8 cellular contexts compared by ENCODE assay signal in genomic region chr7:35035511-35035921, GRCh38. TPM values are rescaled to one million over a fixed set of nuclear protein-coding genes. Genes with fewer than 3 reads are reported as not detected.
A peak's percentile ranks its signal among the peaks of the same experiment; 100 is the strongest.
DNase-seq lines count a peak whose midpoint lies in the region; ATAC-seq, FAIRE-seq and TF ChIP-seq lines count a peak whose summit lies in the region.

No MANE protein-coding gene starts in this region.

- H3K27me3 Mint-ChIP-seq in Calu3 (ENCODE audit: unreplicated experiment) (no peaks in the 10 kb centered on the region), endothelial cell (ENCODE audit: unreplicated experiment) (peaks cover 4% of the 10 kb centered on the region), neural progenitor cell (ENCODE audit: insufficient read depth, low read depth) (peaks cover 10% of the 10 kb centered on the region)

- H3K9me3 Mint-ChIP-seq in Calu3 (ENCODE audit: low read depth, unreplicated experiment) (peaks cover 9% of the 10 kb centered on the region), endothelial cell (ENCODE audit: unreplicated experiment) (no peaks in the 10 kb centered on the region), neural progenitor cell (peaks cover 6% of the 10 kb centered on the region)

- H3K9ac ChIP-seq in neural progenitor cell: no peak overlapping the region

- H3F3A ChIP-seq in neural progenitor cell (ENCODE audit: low read depth): peaks cover 17% of the 10 kb centered on the region

- H3K4me1 Mint-ChIP-seq in Calu3 (ENCODE audit: low read depth, unreplicated experiment) (peaks cover 57% of the 10 kb centered on the region), endothelial cell (ENCODE audit: unreplicated experiment) (peaks cover 31% of the 10 kb centered on the region), neural progenitor cell (peaks cover 32% of the 10 kb centered on the region)

- H3K27me3 ChIP-seq in neural progenitor cell: no peaks in the 10 kb centered on the region

- peak overlapping the region; percentile 74 for H3K4me3 ChIP-seq in neural progenitor cell

- peaks cover 47% of the 10 kb centered on the region for H4K20me1 ChIP-seq in neural progenitor cell (ENCODE audit: low read depth)

- no peak overlapping the region for H2AFZ ChIP-seq in neural progenitor cell (replicated peaks)

- no peak for ATAC-seq in GM21447 (IDR thresholded peaks at IDR 0.05; ENCODE audit: unreplicated experiment)

- H3K9me3 ChIP-seq in neural progenitor cell (ENCODE audit: low read depth): no peaks in the 10 kb centered on the region

- peak overlapping the region; percentile 60 for H3K27ac Mint-ChIP-seq in Calu3 (ENCODE audit: unreplicated experiment)
- H3K27ac Mint-ChIP-seq in endothelial cell (ENCODE audit: unreplicated experiment): peak overlapping the region; percentile 5
- peak overlapping the region; percentile 31 for H3K27ac Mint-ChIP-seq in neural progenitor cell

- H3K79me2 ChIP-seq in neural progenitor cell (ENCODE audit: low read depth): peaks cover 59% of the 10 kb centered on the region

- CTCF ChIA-PET in Calu3 (lab: Charles Lee): interaction anchor here (0.6 to 1.7 kb wide), 19 partner anchors 9 to 1053 kb away, joined by 3 to 22 read pairs (median 6); no protein-coding TSS in a partner anchor

- H3K27ac ChIP-seq in VCaP (no peak overlapping the region), neural progenitor cell (no peak overlapping the region)

- peak; percentile 68 for DNase-seq in Calu3
- no peak for DNase-seq in GM19239 (ENCODE audit: insufficient read length, low spot score)
- DNase-seq in M059J (ENCODE audit: low read depth): peak; percentile 75
- no peak for DNase-seq in endothelial cell (ENCODE audit: low spot score)
- peak; percentile 68 for DNase-seq in neural progenitor cell (ENCODE audit: low spot score)
- no peak for DNase-seq in NCI-H1930 (lab: John Stamatoyannopoulos, UW)

- peaks cover 16% of the 10 kb centered on the region for H3K4me1 ChIP-seq in neural progenitor cell

- no peaks in the 10 kb centered on the region for H3K36me3 ChIP-seq in neural progenitor cell

- FAIRE-seq in GM19239 (lab: Jason Lieb, UNC): peak; percentile 93

- BruUV-seq in Calu3 (replicated peaks; lab: Mats Ljungman, UMichigan): no TSS peak

- no peak for TF ChIP-seq CTCF in Calu3 (IDR thresholded peaks at IDR 0.05; ENCODE audit: unreplicated experiment)
- peak; percentile 50 for TF ChIP-seq CTCF in VCaP (conservative IDR thresholded peaks at IDR 0.05)
- no peak for TF ChIP-seq CTCF in endothelial cell (IDR thresholded peaks at IDR 0.05; ENCODE audit: unreplicated experiment)
- peak; percentile 16 for TF ChIP-seq CTCF in neural progenitor cell (IDR thresholded peaks at IDR 0.05)

- peaks cover 34% of the 10 kb centered on the region for H3K36me3 Mint-ChIP-seq in Calu3 (ENCODE audit: insufficient read depth, unreplicated experiment)
- no peaks in the 10 kb centered on the region for H3K36me3 Mint-ChIP-seq in endothelial cell (ENCODE audit: low read depth, unreplicated experiment)
- peaks cover 4% of the 10 kb centered on the region for H3K36me3 Mint-ChIP-seq in neural progenitor cell

- peak overlapping the region; percentile 86 for H3K4me2 ChIP-seq in neural progenitor cell

- intact Hi-C loops in Calu3 (cut with micrococcal nuclease; ENCODE audit: unreplicated experiment): loop anchor here (1.0 to 5.0 kb wide), 5 partner anchors 31 to 363 kb away; no protein-coding TSS in a partner anchor

- peak overlapping the region; percentile 73 for H3K4me3 Mint-ChIP-seq in Calu3 (ENCODE audit: low read depth, unreplicated experiment)
- peak overlapping the region; percentile 48 for H3K4me3 Mint-ChIP-seq in endothelial cell (ENCODE audit: unreplicated experiment)
- peak overlapping the region; percentile 95 for H3K4me3 Mint-ChIP-seq in neural progenitor cell

RNA-seq across cellular contexts. Expression of gene DPY19L1, which starts 1.8 kb away (rescaled TPM):
- total RNA-seq in Calu3 (2022) (88.1 and 90.4 TPM in 2 replicates), endothelial cell (ENCODE audit: unreplicated experiment) (33.6 TPM), neural progenitor cell (ENCODE audit: low replicate concordance) (30.9 and 48.2 TPM in 2 replicates)
- 36.1 and 51.2 TPM in 2 replicates for total RNA-seq in M059J (2014; rRNA removed; shearing (Covaris generic))

Comparison
In these comparisons a context has a peak if more than half of its experiments do, and no peak if none do; other contexts are left out.
1. DNase-seq: peak in Calu3 (single experiment), M059J (single experiment) and neural progenitor cell (single experiment); none in GM19239 (single experiment), endothelial cell (single experiment) and NCI-H1930 (0 of 2).
2. H3K27ac Mint-ChIP-seq: peak in every context shown above with its lines; median percentile 60 in Calu3; 31 in neural progenitor cell; 5 in endothelial cell.
3. CTCF ChIP-seq: peak in VCaP (single experiment) and neural progenitor cell (single experiment); none in Calu3 (single experiment) and endothelial cell (single experiment).
4. Peak in every context shown above with its lines, with median percentiles within 50 percentile points of each other: H3K4me3 Mint-ChIP-seq.